Comparison of ENCODE assay signal across 11 cellular contexts in genomic region chr3:169999433-169999832, GRCh38. TPM values are rescaled to one million over a fixed set of nuclear protein-coding genes. Genes with fewer than 3 reads are reported as not detected.
DNase-seq lines count a peak whose midpoint lies in the region; ATAC-seq and TF ChIP-seq lines count a peak whose summit lies in the region.
"Had no signal": no experiment of that assay in that cellular context is flagged by ENCODE, and none has a peak within 500 bp of the region (broad histone marks: within the 10 kb centered on the region; RNA-seq: fewer than 3 reads in every experiment).

No MANE protein-coding gene starts in this region.

- H3K4me1 Mint-ChIP-seq in activated CD4-positive, alpha-beta T cell treated with anti-CD3 and anti-CD28 coated beads, Interleukin-2, amount 10 ng/mL, durations not matched to agents 24 days and 14 days: peaks cover 24% of the 10 kb centered on the region

- peak overlapping the region; percentile 71 for H3K27ac Mint-ChIP-seq in activated CD4-positive, alpha-beta T cell treated with anti-CD3 and anti-CD28 coated beads, Interleukin-2, amount 10 ng/mL, durations not matched to agents 24 days and 14 days

- no peaks in the 10 kb centered on the region for H3K9me3 ChIP-seq in hepatocyte (ENCODE audit: low read depth)
- no peaks in the 10 kb centered on the region for H3K9me3 ChIP-seq in left ventricle myocardium inferior (replicated peaks)
- H3K9me3 ChIP-seq: A549, SJCRH30 had no signal

- no peak overlapping the region for H3K4me2 ChIP-seq in hepatocyte
- H3K4me2 ChIP-seq: A549 had no signal

- intact Hi-C loops in activated CD4-positive, alpha-beta T cell treated with anti-CD3 and anti-CD28 coated beads, Interleukin-2, amount 10 ng/mL, durations not matched to agents 24 days and 14 days (cut with micrococcal nuclease): loop anchor here (1.0 to 2.0 kb wide), 4 partner anchors 33 to 259 kb away; partner anchors contain the start of genes GPR160 and SEC62
- intact Hi-C loops in Right ventricle myocardium inferior (cut with DNase I): no loop called here
- intact Hi-C loops in left ventricle myocardium inferior (cut with micrococcal nuclease): no loop called here

- H3K4me3 ChIP-seq in hepatocyte (no peak overlapping the region), left ventricle myocardium inferior (no peak overlapping the region)
- H3K4me3 ChIP-seq: A549, SJCRH30 had no signal

- H3K9me2 ChIP-seq in hepatocyte (replicated peaks; ENCODE audit: insufficient read depth): no peaks in the 10 kb centered on the region

- no peak for TF ChIP-seq CTCF in hepatocyte (IDR thresholded peaks at IDR 0.05; ENCODE audit: poor library complexity)
- no peak for TF ChIP-seq CTCF in left ventricle myocardium inferior (IDR thresholded peaks at IDR 0.05; ENCODE audit: borderline replicate concordance)

- peak; percentile 91 for ATAC-seq in GM21447 (IDR thresholded peaks at IDR 0.05; ENCODE audit: unreplicated experiment)
- peak; percentile 72 for ATAC-seq in HG03139 (IDR thresholded peaks at IDR 0.05; ENCODE audit: unreplicated experiment)
- no peak for ATAC-seq in Right ventricle myocardium inferior

- no peaks in the 10 kb centered on the region for H3K9me3 Mint-ChIP-seq in activated CD4-positive, alpha-beta T cell treated with anti-CD3 and anti-CD28 coated beads, Interleukin-2, amount 10 ng/mL, durations not matched to agents 24 days and 14 days

- no peak overlapping the region for H2AFZ ChIP-seq in hepatocyte

- H3K79me2 ChIP-seq in hepatocyte: no peaks in the 10 kb centered on the region

- H3K36me3 ChIP-seq in hepatocyte (replicated peaks; ENCODE audit: insufficient read depth, low read depth) (no peaks in the 10 kb centered on the region), left ventricle myocardium inferior (peaks cover 21% of the 10 kb centered on the region)

- H3K27me3 ChIP-seq in hepatocyte (no peaks in the 10 kb centered on the region), left ventricle myocardium inferior (ENCODE audit: low read depth) (no peaks in the 10 kb centered on the region)
- H3K27me3 ChIP-seq: SJCRH30 had no signal

- WGBS in hepatocyte (ENCODE audit: low lambda C conversion rate, missing lambda C conversion rate): 100% methylated on average over 1 of the region's 1 CpG

- H3K36me3 Mint-ChIP-seq in activated CD4-positive, alpha-beta T cell treated with anti-CD3 and anti-CD28 coated beads, Interleukin-2, amount 10 ng/mL, durations not matched to agents 24 days and 14 days (ENCODE audit: low read depth): peaks cover 21% of the 10 kb centered on the region

- H4K20me1 ChIP-seq in hepatocyte (ENCODE audit: insufficient read depth, poor library complexity, severe bottlenecking): no peaks in the 10 kb centered on the region

- no peaks in the 10 kb centered on the region for H3K4me1 ChIP-seq in hepatocyte (ENCODE audit: insufficient read depth)
- H3K4me1 ChIP-seq in left ventricle myocardium inferior: peaks cover 26% of the 10 kb centered on the region
- H3K4me1 ChIP-seq: SJCRH30 had no signal

- DNase-seq in activated CD4-positive, alpha-beta T cell treated with anti-CD3 and anti-CD28 coated beads, Interleukin-2, amount 10 ng/mL, durations not matched to agents 24 days and 14 days: no peak
- no peak for DNase-seq in activated CD4-positive, alpha-beta T cell treated with anti-CD3 and anti-CD28 coated beads, Interleukin-2, amount 50 U/mL, for 4 hours
- DNase-seq in hepatocyte (ENCODE audit: low spot score) (no peak), NCI-H2107 (lab: John Stamatoyannopoulos, UW) (no peak), Right ventricle myocardium inferior (ENCODE audit: missing footprints) (no peak), left ventricle myocardium inferior (no peak)
- DNase-seq: kidney, SJCRH30 had no signal

- no peaks in the 10 kb centered on the region for H3K27me3 Mint-ChIP-seq in activated CD4-positive, alpha-beta T cell treated with anti-CD3 and anti-CD28 coated beads, Interleukin-2, amount 10 ng/mL, durations not matched to agents 24 days and 14 days

- H3K4me3 Mint-ChIP-seq in activated CD4-positive, alpha-beta T cell treated with anti-CD3 and anti-CD28 coated beads, Interleukin-2, amount 10 ng/mL, durations not matched to agents 24 days and 14 days: no peak overlapping the region

- peak overlapping the region; percentile 30 for H3K27ac ChIP-seq in hepatocyte
- H3K27ac ChIP-seq in left ventricle myocardium inferior (replicated peaks): no peak overlapping the region
- H3K27ac ChIP-seq: A549, SJCRH30 had no signal

RNA-seq across cellular contexts. Expression of gene SEC62, which starts 32.8 kb away (rescaled TPM):
- 72.1 and 72.4 TPM in 2 replicates for total RNA-seq in activated CD4-positive, alpha-beta T cell treated with anti-CD3 and anti-CD28 coated beads, Interleukin-2, amount 10 ng/mL, durations not matched to agents 24 days and 14 days
- total RNA-seq in hepatocyte (45.4 and 48.7 TPM in 2 replicates), Right ventricle myocardium inferior (78.0 TPM), left ventricle myocardium inferior (76.5 TPM)
- 138 and 147 TPM in 2 replicates for polyA plus RNA-seq in hepatocyte

RNA-seq across cellular contexts. Expression of gene GPR160, which starts 38.4 kb away (rescaled TPM):
- total RNA-seq in activated CD4-positive, alpha-beta T cell treated with anti-CD3 and anti-CD28 coated beads, Interleukin-2, amount 10 ng/mL, durations not matched to agents 24 days and 14 days: 3.4 and 3.6 TPM in 2 replicates
- 87.9 and 96.2 TPM in 2 replicates for total RNA-seq in hepatocyte
- polyA plus RNA-seq in hepatocyte: 39.8 and 52.2 TPM in 2 replicates
- total RNA-seq in Right ventricle myocardium inferior: 1.2 TPM
- total RNA-seq in left ventricle myocardium inferior: 0.99 TPM

Comparison
In these comparisons a context has a peak if more than half of its experiments do, and no peak if none do; other contexts are left out.
1. RNA of gene GPR160, which starts 38.4 kb away (total RNA-seq): 87.9 to 96.2 TPM in hepatocyte; 3.4 to 3.6 TPM in activated CD4-positive, alpha-beta T cell treated with anti-CD3 and anti-CD28 coated beads, Interleukin-2, amount 10 ng/mL, durations not matched to agents 24 days and 14 days, 1.2 TPM in Right ventricle myocardium inferior (single experiment) and 0.99 TPM in left ventricle myocardium inferior (single experiment); every median in the first group is over 10 times any median in the second.